16 cellular contexts compared by ENCODE assay signal in the genomic region with DNA sequence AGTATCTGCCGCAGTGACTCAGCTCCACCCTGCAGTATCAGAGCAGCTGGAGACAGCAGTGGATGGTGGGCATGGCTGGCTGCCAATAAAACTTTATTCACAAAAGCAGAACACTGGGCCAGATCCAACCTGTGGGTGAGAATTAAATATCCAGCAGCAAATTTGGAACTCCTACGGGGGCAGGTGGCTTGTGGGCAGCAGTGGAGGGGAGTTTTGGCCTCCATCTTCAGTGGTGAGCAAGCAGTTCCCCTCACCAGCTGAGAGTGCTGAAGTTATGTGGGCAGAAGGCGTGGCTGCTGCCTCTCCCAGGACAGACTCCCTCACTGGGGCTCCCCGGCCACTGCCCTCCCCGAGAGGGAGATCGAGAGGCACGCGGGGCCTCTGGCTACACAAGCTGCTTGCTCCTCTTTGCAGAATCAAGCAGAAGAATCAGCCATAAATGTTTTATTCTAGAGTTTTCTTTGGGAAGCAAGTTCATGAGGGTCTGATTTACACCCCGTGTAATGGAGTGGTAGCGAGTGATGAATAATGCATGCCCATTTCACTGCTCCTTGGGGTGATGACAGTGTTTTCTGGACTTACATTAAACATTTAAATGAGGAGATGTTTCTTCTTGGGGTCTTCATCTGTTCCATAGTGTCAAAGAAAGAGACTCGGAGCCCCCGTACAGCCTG.
DNase-seq lines count a peak whose midpoint lies in the region.
"Had no signal": no experiment of that assay in that cellular context is flagged by ENCODE, and none has a peak within 500 bp of the region (broad histone marks: within the 10 kb centered on the region; RNA-seq: fewer than 3 reads in every experiment).

No MANE protein-coding gene starts in this region.

- peak overlapping the region; percentile 73 for H3K4me2 ChIP-seq in BLaER1

- DNase-seq in HT1080 (ENCODE audit: low read depth): peak; percentile 28
- peak; percentile 31 for DNase-seq in astrocyte of the hippocampus (ENCODE audit: low read depth, low spot score)
- peak; percentile 93 for DNase-seq in myocyte (ENCODE audit: low read depth)
- no peak for DNase-seq in AG20443 (ENCODE audit: low spot score)
- no peak for DNase-seq in COLO668 (lab: John Stamatoyannopoulos, UW; ENCODE audit: unreplicated experiment)
- no peak for DNase-seq in NCI-H524 treated with DMSO at 0.1 percent for 48 hours (lab: John Stamatoyannopoulos, UW)
- no peak for DNase-seq in activated CD8-positive, alpha-beta memory T cell treated with anti-CD3 and anti-CD28 coated beads, Interleukin-2, amount 50 U/mL, for 4 hours
- DNase-seq: activated CD4-positive, alpha-beta T cell treated with anti-CD3 and anti-CD28 coated beads for 1 hour; activated gamma-delta T cell treated with Interleukin-2 at 50 U/mL for 16 hours; glutamatergic neuron; GOT3; immature natural killer cell; MM.1S; Right ventricle myocardium superior had no signal

- no peak overlapping the region for H3K4me3 ChIP-seq in BLaER1
- H3K4me3 ChIP-seq: lung had no signal

- no peak overlapping the region for H3K9ac ChIP-seq in BLaER1

- H3K4me1 ChIP-seq in BLaER1: peaks cover 66% of the 10 kb centered on the region

- H3K36me3 ChIP-seq in BLaER1: peaks cover 27% of the 10 kb centered on the region; the same call in 1 of the 2 replicates

- 0 out of 2 replicates have a peak, but pooled peaks cover 6% of the 10 kb centered on the region for H4K20me1 ChIP-seq in BLaER1

- H3K27ac ChIP-seq in BLaER1: no peak overlapping the region

- H3K9me3 ChIP-seq in BLaER1: no peaks in the 10 kb centered on the region

- no peaks in the 10 kb centered on the region for H3K27me3 ChIP-seq in BLaER1

Comparison
In these comparisons a context has a peak if more than half of its experiments do, and no peak if none do; other contexts are left out.
1. DNase-seq: peak in HT1080 (single experiment), astrocyte of the hippocampus (single experiment) and myocyte (single experiment); none in AG20443 (single experiment), COLO668 (single experiment), NCI-H524 treated with DMSO at 0.1 percent for 48 hours (single experiment) and activated CD8-positive, alpha-beta memory T cell treated with anti-CD3 and anti-CD28 coated beads, Interleukin-2, amount 50 U/mL, for 4 hours (single experiment).